12 cellular contexts compared by ENCODE assay signal in the genomic region with DNA sequence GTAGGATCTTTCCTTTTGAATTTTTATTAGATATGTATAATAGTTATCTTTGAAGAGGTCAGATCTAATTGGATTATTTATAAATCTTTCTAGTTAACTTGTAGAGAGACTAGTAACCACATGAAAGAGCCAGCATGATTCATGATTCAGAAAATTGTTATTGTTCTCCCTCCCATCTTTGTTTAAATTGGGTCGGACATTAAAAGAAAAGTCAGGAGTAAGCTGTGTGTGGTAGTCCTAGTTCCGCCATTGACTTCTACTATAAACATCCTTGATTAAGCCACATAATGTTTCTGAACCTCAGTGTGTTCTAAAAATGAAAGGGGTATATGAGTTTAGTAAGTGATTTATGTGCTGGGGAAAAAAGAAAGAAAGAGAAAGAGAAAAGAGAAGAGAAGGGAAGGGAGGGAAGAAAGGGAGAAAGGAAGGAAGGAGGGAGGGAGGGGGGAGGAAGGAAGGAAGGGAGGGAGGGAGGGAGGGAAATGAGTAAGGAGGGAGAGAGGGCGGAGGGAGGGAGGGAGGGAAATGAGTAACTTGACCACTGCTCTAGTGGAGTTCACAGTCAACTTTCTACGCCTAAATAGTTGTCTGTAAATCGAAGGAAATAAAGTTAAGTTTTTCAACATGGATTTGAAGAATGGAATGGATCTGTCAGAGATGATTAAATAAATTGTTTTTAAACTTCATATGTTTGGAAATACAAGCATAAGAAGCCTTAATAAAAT. TPM values are rescaled to one million over a fixed set of nuclear protein-coding genes. Genes with fewer than 3 reads are reported as not detected.
DNase-seq lines count a peak whose midpoint lies in the region; ATAC-seq and TF ChIP-seq lines count a peak whose summit lies in the region.
"Had no signal": no experiment of that assay in that cellular context is flagged by ENCODE, and none has a peak within 500 bp of the region (broad histone marks: within the 10 kb centered on the region; RNA-seq: fewer than 3 reads in every experiment).

No MANE protein-coding gene starts in this region.

- H3K4me3 ChIP-seq in adrenal gland (no peak overlapping the region), fibroblast of lung (replicated peaks in 1 of 4; ENCODE audit: control extremely low read depth in 1 of 4, insufficient read depth in 1 of 4, low read depth in 3 of 4, low read length in 4 of 4) (peak overlapping the region in 2 of 4 experiments; percentile 1 to 48), osteoblast (ENCODE audit: insufficient read depth, low read length) (no peak overlapping the region)

- 51 to 59% (median 55%) methylated on average over 5 of the region's 5 CpGs for WGBS in adrenal gland, 4 donors

- H3K27ac ChIP-seq in adrenal gland (peak overlapping the region in 3 of 5 donors; percentile 36 to 58 (median 58)), fibroblast of lung (ENCODE audit: insufficient read depth, low read length) (peak overlapping the region; percentile 49), osteoblast (ENCODE audit: low read depth, low read length) (peak overlapping the region; percentile 31)
- H3K27ac ChIP-seq: C4-2B, HL-60 had no signal

- intact Hi-C loops in adrenal gland (cut with DNase I): no loop called here

- H3K27me3 ChIP-seq in adrenal gland (no peaks in the 10 kb centered on the region), fibroblast of lung (ENCODE audit: control insufficient read depth, insufficient read depth, low read length) (no peaks in the 10 kb centered on the region), osteoblast (ENCODE audit: insufficient read depth, low read length) (no peaks in the 10 kb centered on the region)

- H4K20me1 ChIP-seq in fibroblast of lung (ENCODE audit: control insufficient read depth, extremely low read depth, insufficient read depth, low read length): no peaks in the 10 kb centered on the region
- no peaks in the 10 kb centered on the region for H4K20me1 ChIP-seq in osteoblast (ENCODE audit: insufficient read depth, low read length)

- ATAC-seq in GM21381 (IDR thresholded peaks at IDR 0.05; ENCODE audit: unreplicated experiment): no peak

- H3K79me2 ChIP-seq in fibroblast of lung (ENCODE audit: control insufficient read depth, insufficient read depth, low read length) (peaks cover 13% of the 10 kb centered on the region), osteoblast (ENCODE audit: insufficient read depth, low read length) (peaks cover 25% of the 10 kb centered on the region)

- H3K36me3 ChIP-seq in adrenal gland (replicated peaks in 1 of 2): no peaks in the 10 kb centered on the region
- H3K36me3 ChIP-seq in fibroblast of lung (ENCODE audit: control insufficient read depth, insufficient read depth, low read length): no peaks in the 10 kb centered on the region
- no peaks in the 10 kb centered on the region for H3K36me3 ChIP-seq in osteoblast (ENCODE audit: insufficient read depth, low read length)

- DNase-seq in EL (peak; percentile 49), adrenal gland (no peak), fibroblast of lung (ENCODE audit: low read depth in 2 of 2) (peak; percentile 80 to 83), osteoblast (ENCODE audit: insufficient read length, low spot score, missing footprints) (peak; percentile 58), NCI-H345 treated with DMSO at 0.1 percent for 48 hours (lab: John Stamatoyannopoulos, UW; ENCODE audit: unreplicated experiment) (no peak), GM13976 (ENCODE audit: low spot score) (no peak), NCI-H1930 (lab: John Stamatoyannopoulos, UW) (no peak)
- DNase-seq: GOT3, nephron progenitor cell had no signal

- H3K9ac ChIP-seq in fibroblast of lung (ENCODE audit: insufficient read depth, low read length): no peak overlapping the region

- H3K4me1 ChIP-seq in adrenal gland (replicated peaks in 1 of 2) (peaks cover 7 to 32% of the 10 kb centered on the region in 2 donors), fibroblast of lung (ENCODE audit: control insufficient read depth, extremely low read depth, insufficient read depth, low read length) (peaks cover 4% of the 10 kb centered on the region), osteoblast (ENCODE audit: insufficient read depth, low read length) (peaks cover 38% of the 10 kb centered on the region)

- H3K9me3 ChIP-seq in adrenal gland (replicated peaks in 1 of 3) (no peaks in the 10 kb centered on the region), fibroblast of lung (ENCODE audit: control insufficient read depth, insufficient read depth, low read depth, low read length) (no peaks in the 10 kb centered on the region), osteoblast (ENCODE audit: low read depth, low read length) (no peaks in the 10 kb centered on the region)

- in situ Hi-C loops in GM13976 (cut with MboI; ENCODE audit: low sequenced_read_pairs, unreplicated experiment): no loop called here

- H3K4me2 ChIP-seq in fibroblast of lung (ENCODE audit: extremely low read depth, insufficient read depth, low read length) (peak overlapping the region; percentile 49), osteoblast (ENCODE audit: insufficient read depth, low read length) (peak overlapping the region; percentile 25)

- no peak for TF ChIP-seq POLR2A in adrenal gland (IDR thresholded peaks at IDR 0.05)

- TF ChIP-seq CTCF in adrenal gland (IDR thresholded peaks at IDR 0.05): no peak
- no peak for TF ChIP-seq CTCF in fibroblast of lung (conservative IDR thresholded peaks at IDR 0.05 in 1 of 2, IDR thresholded peaks at IDR 0.05 in 1 of 2; ENCODE audit: low read depth in 1 of 2, low read length in 2 of 2)
- no peak for TF ChIP-seq CTCF in osteoblast (IDR thresholded peaks at IDR 0.05; ENCODE audit: extremely low read depth, low read depth, low read length)
- TF ChIP-seq CTCF in GM13976 (IDR thresholded peaks at IDR 0.05; ENCODE audit: borderline replicate concordance, control extremely low read depth, extremely low read depth, insufficient read depth, missing control alignments): no peak

- H2AFZ ChIP-seq in fibroblast of lung (ENCODE audit: low read length) (no peak overlapping the region), osteoblast (ENCODE audit: low read length) (no peak overlapping the region)

RNA-seq across cellular contexts. Expression of gene SIK2, which starts 32.9 kb away (rescaled TPM):
- 10 to 100 TPM; 22.8 to 33.0 (median 29.1) TPM for total RNA-seq in adrenal gland
- 10 to 100 TPM in 2 of 3 donors, 1 to 10 TPM in 1; 7.6 to 18.6 (median 10.0) TPM for polyA plus RNA-seq in adrenal gland
- 11.0 and 16.3 TPM in 2 replicates for total RNA-seq in fibroblast of lung
- polyA plus RNA-seq in fibroblast of lung: 19.3 and 20.1 TPM in 2 replicates
- 10.0 and 14.1 TPM in 2 replicates for polyA plus RNA-seq in fibroblast of lung (2012)
- polyA minus RNA-seq in fibroblast of lung (ENCODE audit: low replicate concordance): 57.2 and 78.5 TPM in 2 replicates
- 17.7 and 18.3 TPM in 2 replicates for total RNA-seq in osteoblast

Comparison
In these comparisons a context has a peak if more than half of its experiments do, and no peak if none do; other contexts are left out.
1. DNase-seq: peak in EL (single experiment), fibroblast of lung (2 of 2) and osteoblast (single experiment); none in adrenal gland (0 of 7), NCI-H345 treated with DMSO at 0.1 percent for 48 hours (single experiment), GM13976 (single experiment) and NCI-H1930 (0 of 2).
2. Peak in every context shown above with its lines, with median percentiles within 50 percentile points of each other: H3K27ac ChIP-seq.